ENCODE assay signal across 29 cellular contexts in the genomic region with DNA sequence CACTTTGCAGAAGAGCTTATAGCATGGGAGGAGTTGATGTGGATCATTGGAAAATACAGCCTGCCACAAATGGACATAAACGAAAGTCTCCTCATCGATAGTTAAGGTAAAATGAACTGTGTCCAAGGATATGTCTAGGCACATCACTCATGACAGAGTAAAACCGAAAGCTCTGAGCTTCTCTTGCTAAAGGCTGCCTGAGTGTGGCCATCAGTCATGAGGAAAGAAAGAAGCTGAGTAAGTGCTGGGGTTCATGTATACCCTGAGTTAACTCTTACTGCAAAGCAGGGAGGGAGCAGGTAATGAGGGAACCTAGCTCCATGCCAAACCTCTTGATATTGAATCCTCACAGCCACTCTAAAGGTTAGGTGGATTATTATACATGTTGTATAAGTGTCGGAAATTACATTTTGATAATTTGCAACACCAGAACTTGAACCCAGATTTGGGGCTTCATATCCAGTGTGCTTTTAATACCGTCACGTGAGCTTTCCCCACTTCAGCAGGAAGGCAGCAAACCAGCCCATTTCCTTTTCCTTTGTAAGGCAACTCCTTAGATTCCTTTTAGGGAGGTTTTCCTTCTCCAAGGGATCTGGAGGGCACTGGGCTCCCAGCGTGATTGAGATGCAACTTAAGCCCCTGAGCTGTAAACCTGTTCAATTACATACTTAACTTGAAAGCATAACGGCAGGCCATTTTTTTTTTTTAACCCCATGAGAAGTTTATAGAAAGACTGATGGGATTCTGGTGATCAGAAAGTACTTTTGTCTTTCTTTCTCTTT.
A peak's percentile ranks its signal among the peaks of the same experiment; 100 is the strongest.
DNase-seq lines count a peak whose midpoint lies in the region; ATAC-seq, FAIRE-seq and TF ChIP-seq lines count a peak whose summit lies in the region.
"Had no signal": no experiment of that assay in that cellular context is flagged by ENCODE, and none has a peak within 500 bp of the region (broad histone marks: within the 10 kb centered on the region; RNA-seq: fewer than 3 reads in every experiment).

No MANE protein-coding gene starts in this region.

- TF ChIP-seq EP300 in H1 (IDR thresholded peaks at IDR 0.05; ENCODE audit: borderline replicate concordance in 1 of 2, low read depth in 2 of 2, low read length in 2 of 2) (no peak), HepG2 (IDR thresholded peaks at IDR 0.05; ENCODE audit: low read depth in 2 of 2, low read length in 2 of 2) (no peak), HepG2 (CRISPR knock-in tag; IDR thresholded peaks at IDR 0.05; ENCODE audit: borderline replicate concordance) (no peak)

- 0 out of 2 replicates have a peak, but pooled peaks cover 2% of the 10 kb centered on the region for H3K23me2 ChIP-seq in H1 (ENCODE audit: low read depth, low read length)

- H3K9me3 Mint-ChIP-seq in Calu3 (ENCODE audit: low read depth, unreplicated experiment) = no peaks in the 10 kb centered on the region

- no peaks in the 10 kb centered on the region for H3K79me1 ChIP-seq in H1 (ENCODE audit: low read depth, low read length)

- in situ Hi-C loops in HepG2 (cut with HindIII; ENCODE audit: extremely low pct_ligation_motif_present, low pct_unique_long_range_greater_than_20kb) = no loop called here

- TF ChIP-seq RAD21 in H1 (IDR thresholded peaks at IDR 0.05 in 1 of 2, conservative IDR thresholded peaks at IDR 0.05 in 1 of 2; ENCODE audit: low read depth in 2 of 2, low read length in 2 of 2) = no peak
- no peak for TF ChIP-seq RAD21 in HepG2 (CRISPR knock-in tag; IDR thresholded peaks at IDR 0.05)

- H2AFZ ChIP-seq in MM.1S (ENCODE audit: low read length) (no peak overlapping the region), H1 (ENCODE audit: low read length) (no peak overlapping the region), HepG2 (ENCODE audit: low read length) (no peak overlapping the region)

- ATAC-seq in HepG2 (no peak), HG03378 (IDR thresholded peaks at IDR 0.05; ENCODE audit: unreplicated experiment) (no peak)

- H3K79me2 ChIP-seq in MM.1S (ENCODE audit: low read length) (no peaks in the 10 kb centered on the region), H1 (ENCODE audit: control insufficient read depth in 1 of 2, insufficient read depth in 2 of 2, low read length in 2 of 2) (no peaks in the 10 kb centered on the region), HepG2 (ENCODE audit: insufficient read depth, low read length) (no peaks in the 10 kb centered on the region)

- WGBS in H1 (ENCODE audit: extremely low coverage in 1 of 2, insufficient coverage in 1 of 2, insufficient read length in 1 of 2, insufficient replicate concordance in 2 of 2, low coverage in 1 of 2, low lambda C conversion rate in 2 of 2, missing lambda C conversion rate in 1 of 2), 2 experiments = 62% methylated on average over 8 of the region's 8 CpGs; no CpG with 5 or more reads in 1 of the 2 experiments
- WGBS in HepG2 (ENCODE audit: low lambda C conversion rate) = 50% methylated on average over 8 of the region's 8 CpGs

- no peak overlapping the region for H3K27ac ChIP-seq in MM.1S (ENCODE audit: low read length)
- H3K27ac ChIP-seq in H1 (ENCODE audit: low read depth, low read length) = no peak overlapping the region
- no peak overlapping the region for H3K27ac ChIP-seq in HepG2 (ENCODE audit: extremely low read length, insufficient read depth, low read length)
- H3K27ac ChIP-seq: right atrium auricular region, testis had no signal

- no peak overlapping the region for H3K56ac ChIP-seq in H1 (replicated peaks; ENCODE audit: insufficient read length, low read depth, low read length)

- no peaks in the 10 kb centered on the region for H4K20me1 ChIP-seq in MM.1S (ENCODE audit: insufficient read depth, low read length)
- peaks cover 0 to 2% of the 10 kb centered on the region in 2 experiments for H4K20me1 ChIP-seq in H1 (replicated peaks in 1 of 2; ENCODE audit: control insufficient read depth in 1 of 2, insufficient read depth in 2 of 2, low read length in 2 of 2)
- H4K20me1 ChIP-seq in HepG2 (ENCODE audit: insufficient read depth, low read length) = no peaks in the 10 kb centered on the region

- no peaks in the 10 kb centered on the region for H3K4me1 Mint-ChIP-seq in Calu3 (ENCODE audit: low read depth, unreplicated experiment)

- no TSS peak for BruUV-seq in HepG2 (replicated peaks; lab: Mats Ljungman, UMichigan)
- no TSS peak for BruUV-seq in Calu3 (replicated peaks; lab: Mats Ljungman, UMichigan)

- peak; percentile 18 for DNase-seq in D341Med (ENCODE audit: low spot score)
- peak; percentile 27 for DNase-seq in MM.1S
- no peak for DNase-seq in H1 (ENCODE audit: low read depth in 1 of 2, low spot score in 2 of 2)
- no peak for DNase-seq in HepG2 (ENCODE audit: low spot score)
- DNase-seq in Calu3 = no peak
- DNase-seq in activated gamma-delta T cell treated with Interleukin-2 at 50 U/mL for 16 hours = no peak
- DNase-seq in AG08395 (ENCODE audit: low spot score) = no peak
- DNase-seq: activated CD4-positive, alpha-beta T cell treated with anti-CD3 and anti-CD28 coated beads for 48 hours; activated CD8-positive, alpha-beta memory T cell treated with anti-CD3 and anti-CD28 coated beads for 24 hours; activated effector memory CD4-positive, alpha-beta T cell treated with anti-CD3 and anti-CD28 coated beads, Interleukin-2, amount 50 U/mL, for 16 hours; activated naive CD8-positive, alpha-beta T cell treated with anti-CD3 and anti-CD28 coated beads, Interleukin-2, amount 10 ng/mL, durations not matched to agents 7 days and 5 days; activated T-cell treated with anti-CD3 and anti-CD28 coated beads for 4 hours; aorta; CD4-positive, alpha-beta memory T cell; DMS 273 treated with DMSO at 0.1 percent for 48 hours; EL; KBM-7; kidney; NCI-H2029; NCI-H226; NCI-H526 treated with DMSO at 0.1 percent for 48 hours; posterior cingulate gyrus; stimulated activated CD4-positive, alpha-beta T cell treated with anti-CD3 and anti-CD28 coated beads, Interleukin-1b, Interleukin-23, amount 100 ng/mL, for 48 hours; testis had no signal

- POLR2A ChIA-PET in H1 (lab: Charles Lee; ENCODE audit: partially characterized antibody) = interaction anchor here (0.7 kb wide), 1 partner anchor 1367 kb away, joined by 4 read pairs; no protein-coding TSS in a partner anchor
- POLR2A ChIA-PET in HepG2 (lab: Yijun Ruan, JAX) = no interaction called here

- no peaks in the 10 kb centered on the region for H3K36me3 ChIP-seq in MM.1S (replicated peaks; ENCODE audit: insufficient read depth, low read length)
- H3K36me3 ChIP-seq in H1 (ENCODE audit: control insufficient read depth in 2 of 4, insufficient read depth in 4 of 4, low read length in 3 of 4) = peaks cover 0 to 2% (median 0%) of the 10 kb centered on the region in 4 experiments; a peak in 1 of 8 replicates
- H3K36me3 ChIP-seq in HepG2 (replicated peaks in 1 of 2; ENCODE audit: control insufficient read depth in 1 of 2, insufficient read depth in 2 of 2, low read length in 2 of 2) = no peaks in the 10 kb centered on the region
- H3K36me3 ChIP-seq: right atrium auricular region had no signal

- CTCF ChIA-PET in H1 (lab: Charles Lee; ENCODE audit: partially characterized antibody) (interaction anchor here (0.7 to 1.2 kb wide), 6 partner anchors 8 to 1904 kb away, joined by 3 to 8 read pairs (median 4); no protein-coding TSS in a partner anchor), HepG2 (lab: Yijun Ruan, JAX; ENCODE audit: low intra/inter-chr PET ratio, low total read pairs) (no interaction called here), Calu3 (lab: Charles Lee) (no interaction called here)

- no peak overlapping the region for H2BK12ac ChIP-seq in H1 (ENCODE audit: low read depth, low read length)

- no peak overlapping the region for H3K4me3 Mint-ChIP-seq in Calu3 (ENCODE audit: low read depth, unreplicated experiment)
- H3K4me3 Mint-ChIP-seq: activated naive CD8-positive, alpha-beta T cell treated with anti-CD3 and anti-CD28 coated beads, Interleukin-2, amount 10 ng/mL, durations not matched to agents 7 days and 5 days; CD4-positive, alpha-beta memory T cell; stimulated activated naive CD8-positive, alpha-beta T cell treated with anti-CD3 and anti-CD28 coated beads, Interleukin-15, Interleukin-2, amounts not matched to agents 100 ng/mL and 50 ng/mL, for 24 hours had no signal

- H2BK120ac ChIP-seq in H1 (replicated peaks; ENCODE audit: low read depth, low read length) = no peak overlapping the region

- no peaks in the 10 kb centered on the region for H3K9me3 ChIP-seq in MM.1S (replicated peaks; ENCODE audit: insufficient read depth, low read length)
- H3K9me3 ChIP-seq in H1 (ENCODE audit: insufficient read depth in 2 of 2, low read depth in 1 of 2, low read length in 1 of 2) = peaks cover 12 to 15% of the 10 kb centered on the region in 2 experiments
- no peaks in the 10 kb centered on the region for H3K9me3 ChIP-seq in HepG2 (ENCODE audit: low read length)
- H3K9me3 ChIP-seq: testis had no signal

- intact Hi-C loops in HepG2 (cut with micrococcal nuclease; ENCODE audit: unreplicated experiment) = no loop called here
- intact Hi-C loops in Calu3 (cut with micrococcal nuclease; ENCODE audit: unreplicated experiment) = no loop called here

- H3F3A ChIP-seq in MM.1S (ENCODE audit: insufficient read depth, low read length) = no peaks in the 10 kb centered on the region

- no peaks in the 10 kb centered on the region for H3K4me1 ChIP-seq in MM.1S (ENCODE audit: low read length)
- H3K4me1 ChIP-seq in H1 (replicated peaks in 1 of 4; ENCODE audit: control insufficient read depth in 3 of 4, insufficient read depth in 4 of 4, low read length in 3 of 4) = peaks cover 5 to 13% (median 12%) of the 10 kb centered on the region in 4 experiments
- peaks cover 23% of the 10 kb centered on the region for H3K4me1 ChIP-seq in HepG2 (ENCODE audit: insufficient read depth, low read length)

- H3K27ac Mint-ChIP-seq in Calu3 (ENCODE audit: unreplicated experiment) = no peak overlapping the region
- H3K27ac Mint-ChIP-seq: activated naive CD8-positive, alpha-beta T cell treated with anti-CD3 and anti-CD28 coated beads, Interleukin-2, amount 10 ng/mL, durations not matched to agents 7 days and 5 days; CD4-positive, alpha-beta memory T cell; stimulated activated naive CD8-positive, alpha-beta T cell treated with anti-CD3 and anti-CD28 coated beads, Interleukin-15, Interleukin-2, amounts not matched to agents 100 ng/mL and 50 ng/mL, for 24 hours had no signal

- H2AK5ac ChIP-seq in H1 (ENCODE audit: low read depth, low read length) = no peak overlapping the region

- no peak overlapping the region for H2BK20ac ChIP-seq in H1 (ENCODE audit: low read length)

- H2BK15ac ChIP-seq in H1 (ENCODE audit: low read length) = no peak overlapping the region

- no peak overlapping the region for H4K5ac ChIP-seq in H1 (ENCODE audit: insufficient read length, low read depth, low read length)

- H3K27me3 ChIP-seq in MM.1S (replicated peaks; ENCODE audit: insufficient read depth, low read length) = no peaks in the 10 kb centered on the region
- H3K27me3 ChIP-seq in H1 (replicated peaks in 1 of 4; ENCODE audit: control insufficient read depth in 3 of 4, extremely low read depth in 1 of 4, insufficient read depth in 3 of 4, low read length in 3 of 4) = peaks cover 20 to 46% (median 36%) of the 10 kb centered on the region in 4 experiments
- H3K27me3 ChIP-seq in HepG2 (ENCODE audit: control insufficient read depth in 1 of 2, insufficient read depth in 2 of 2, low read length in 2 of 2) = no peaks in the 10 kb centered on the region
- H3K27me3 ChIP-seq: right atrium auricular region, testis had no signal

- FAIRE-seq in H1 (lab: Jason Lieb, UNC) (peak; percentile 32), HepG2 (lab: Jason Lieb, UNC) (no peak)
- FAIRE-seq: A204.1, kidney had no signal

- no peaks in the 10 kb centered on the region for H3K9me2 ChIP-seq in MM.1S (replicated peaks; ENCODE audit: insufficient read depth, low read length)

- H3K4me3 ChIP-seq in MM.1S (ENCODE audit: low read length) (no peak overlapping the region), H1 (ENCODE audit: extremely low read depth in 1 of 4, insufficient read depth in 2 of 4, low read depth in 3 of 4, low read length in 4 of 4) (no peak overlapping the region), HepG2 (replicated peaks in 1 of 3; ENCODE audit: insufficient read depth in 1 of 3, low read depth in 2 of 3, low read length in 3 of 3) (no peak overlapping the region; a peak in 1 of 6 replicates)
- H3K4me3 ChIP-seq: right atrium auricular region, smooth muscle cell, testis had no signal

- H4K8ac ChIP-seq in H1 (ENCODE audit: extremely low read depth, insufficient read depth, low read length) = no peak overlapping the region

- H3K4me2 ChIP-seq in MM.1S (ENCODE audit: low read depth, low read length) (peak overlapping the region; percentile 8; the same call in 1 of the 2 replicates), H1 (ENCODE audit: insufficient read depth in 1 of 2, low read depth in 2 of 2, low read length in 2 of 2) (no peak overlapping the region), HepG2 (ENCODE audit: low read depth, low read length) (peak overlapping the region; percentile 29)
- H3K4me2 ChIP-seq: smooth muscle cell had no signal

- no peak for TF ChIP-seq POLR2A in H1 (IDR thresholded peaks at IDR 0.05; ENCODE audit: control extremely low read depth in 1 of 2, low read depth in 2 of 2, low read length in 2 of 2)
- no peak for TF ChIP-seq POLR2A in HepG2 (IDR thresholded peaks at IDR 0.05; ENCODE audit: insufficient read depth in 1 of 2, low read depth in 2 of 2, low read length in 2 of 2)

- H2BK5ac ChIP-seq in H1 (ENCODE audit: low read depth, low read length) = no peak overlapping the region

- TF ChIP-seq CTCF in MM.1S (IDR thresholded peaks at IDR 0.05; ENCODE audit: low read length) (no peak), H1 (IDR thresholded peaks at IDR 0.05; ENCODE audit: control extremely low read depth in 1 of 3, insufficient read depth in 1 of 3, low read depth in 1 of 3, low read length in 3 of 3) (no peak), HepG2 (CRISPR knock-in tag; IDR thresholded peaks at IDR 0.05) (no peak), Calu3 (IDR thresholded peaks at IDR 0.05; ENCODE audit: unreplicated experiment) (no peak)

- no peak overlapping the region for H3K4ac ChIP-seq in H1 (replicated peaks; ENCODE audit: insufficient read length, low read depth, low read length)

- H3K18ac ChIP-seq in H1 (ENCODE audit: extremely low read depth, low read length) = no peak overlapping the region

- no peaks in the 10 kb centered on the region for H3K36me3 Mint-ChIP-seq in Calu3 (ENCODE audit: insufficient read depth, unreplicated experiment)
- H3K36me3 Mint-ChIP-seq: activated naive CD8-positive, alpha-beta T cell treated with anti-CD3 and anti-CD28 coated beads, Interleukin-2, amount 10 ng/mL, durations not matched to agents 7 days and 5 days; CD4-positive, alpha-beta memory T cell had no signal

- no peak overlapping the region for H4K91ac ChIP-seq in H1 (replicated peaks; ENCODE audit: insufficient read length, low read length)

- no peaks in the 10 kb centered on the region for H3K27me3 Mint-ChIP-seq in Calu3 (ENCODE audit: unreplicated experiment)

- H3K9ac ChIP-seq in MM.1S (ENCODE audit: low read length) (no peak overlapping the region), H1 (replicated peaks in 1 of 4; ENCODE audit: extremely low read depth in 1 of 4, low read depth in 3 of 4, low read length in 3 of 4) (no peak overlapping the region), HepG2 (ENCODE audit: insufficient read depth, low read depth, low read length) (no peak overlapping the region)

- H3K23ac ChIP-seq in H1 (ENCODE audit: insufficient read length) = no peak overlapping the region

- H3K14ac ChIP-seq in H1 (ENCODE audit: insufficient read length) = no peak overlapping the region

Comparison
In these comparisons a context has a peak if more than half of its experiments do, and no peak if none do; other contexts are left out.
1. DNase-seq: peak in D341Med (single experiment) and MM.1S (single experiment); none in H1 (0 of 2), HepG2 (single experiment), Calu3 (single experiment), activated gamma-delta T cell treated with Interleukin-2 at 50 U/mL for 16 hours (single experiment) and AG08395 (single experiment).
2. H3K4me2 ChIP-seq: peak in MM.1S (single experiment) and HepG2 (single experiment); none in H1 (0 of 2).